In genomic region chr1:57131701-57132394, GRCh38 we compare ENCODE assay signal across 23 cellular contexts.
DNase-seq lines count a peak whose midpoint lies in the region; ATAC-seq and TF ChIP-seq lines count a peak whose summit lies in the region.
"Had no signal": no experiment of that assay in that cellular context is flagged by ENCODE, and none has a peak within 500 bp of the region (broad histone marks: within the 10 kb centered on the region; RNA-seq: fewer than 3 reads in every experiment).

No MANE protein-coding gene starts in this region.

- ATAC-seq in heart left ventricle = peak; percentile 86 to 94 (median 92)
- no peak for ATAC-seq in HG02884 (IDR thresholded peaks at IDR 0.05; ENCODE audit: unreplicated experiment)
- ATAC-seq: gastrocnemius medialis, natural killer cell had no signal

- TF ChIP-seq CTCF in heart left ventricle (IDR thresholded peaks at IDR 0.05) = no peak

- no peaks in the 10 kb centered on the region for H3K36me3 ChIP-seq in heart left ventricle
- H3K36me3 ChIP-seq: gastrocnemius medialis, thoracic aorta had no signal

- CTCF ChIA-PET in activated naive CD4-positive, alpha-beta T cell treated with anti-CD3 and anti-CD28 coated beads, Interleukin-2, amount 10 ng/mL, durations not matched to agents 7 days and 5 days (lab: Charles Lee) = no interaction called here

- H3K4me3 ChIP-seq in heart left ventricle = no peak overlapping the region
- H3K4me3 ChIP-seq: BLaER1 treated with 17β-estradiol and CSF1 and Interleukin-3, amounts not matched to agents 10 nM and 100 nM; gastrocnemius medialis; thoracic aorta had no signal

- DNase-seq in NCI-H1694 treated with DMSO at 0.1 percent for 48 hours (lab: John Stamatoyannopoulos, UW) (peak; percentile 45), NCI-H1694 (lab: John Stamatoyannopoulos, UW) (no peak), amniotic epithelial cell (ENCODE audit: low read depth) (peak; percentile 4), heart left ventricle (no peak), superior temporal gyrus (ENCODE audit: extremely low spot score) (peak; percentile 53)
- DNase-seq in activated naive CD4-positive, alpha-beta T cell treated with anti-CD3 and anti-CD28 coated beads, Interleukin-2, amount 10 ng/mL, durations not matched to agents 7 days and 5 days = no peak
- no peak for DNase-seq in activated CD4-positive, alpha-beta T cell treated with anti-CD3 and anti-CD28 coated beads, Interleukin-2, amount 50 U/mL, for 4 hours
- DNase-seq: activated CD4-positive, CD25-positive, alpha-beta regulatory T cell; activated CD8-positive, alpha-beta memory T cell treated with anti-CD3 and anti-CD28 coated beads for 24 hours; cerebellar nuclear complex; DMS153; gastrocnemius medialis; H7; natural killer cell; NCI-H1417 treated with DMSO at 0.1 percent for 48 hours; NCI-H345; NK-92 treated with Interleukin-12 subunit alpha and Interleukin-12 subunit beta, amount 100 ng/mL, for 24 hours had no signal

- H3K27me3 ChIP-seq in heart left ventricle = no peaks in the 10 kb centered on the region
- H3K27me3 ChIP-seq: BLaER1 treated with 17β-estradiol and CSF1 and Interleukin-3, amounts not matched to agents 10 nM and 100 nM; gastrocnemius medialis had no signal

- WGBS in heart left ventricle, 4 donors = 60 to 71% (median 66%) methylated on average over 3 of the region's 3 CpGs

- no peaks in the 10 kb centered on the region for H3K27me3 Mint-ChIP-seq in activated naive CD4-positive, alpha-beta T cell treated with anti-CD3 and anti-CD28 coated beads, Interleukin-2, amount 10 ng/mL, durations not matched to agents 7 days and 5 days

- no peak for TF ChIP-seq POLR2A in heart left ventricle (IDR thresholded peaks at IDR 0.05)

- no peaks in the 10 kb centered on the region for H3K4me1 Mint-ChIP-seq in activated naive CD4-positive, alpha-beta T cell treated with anti-CD3 and anti-CD28 coated beads, Interleukin-2, amount 10 ng/mL, durations not matched to agents 7 days and 5 days
- H3K4me1 Mint-ChIP-seq: memory B cell, natural killer cell had no signal

- H3K4me1 ChIP-seq in heart left ventricle = peaks cover 0 to 25% (median 0%) of the 10 kb centered on the region in 12 donors
- H3K4me1 ChIP-seq: gastrocnemius medialis had no signal

- H3K9me3 Mint-ChIP-seq in activated naive CD4-positive, alpha-beta T cell treated with anti-CD3 and anti-CD28 coated beads, Interleukin-2, amount 10 ng/mL, durations not matched to agents 7 days and 5 days = no peaks in the 10 kb centered on the region
- H3K9me3 Mint-ChIP-seq: memory B cell; natural killer cell; T-helper 1 cell treated with Interleukin-12 subunit alpha and Interleukin-12 subunit beta and Interleukin-4 antibody, amounts not matched to agents 30 μg/mL and 1 μg/mL, for 36 hours had no signal

- H3K9me3 ChIP-seq in heart left ventricle = no peaks in the 10 kb centered on the region
- H3K9me3 ChIP-seq: BLaER1 treated with 17β-estradiol and CSF1 and Interleukin-3, amounts not matched to agents 10 nM and 100 nM; gastrocnemius medialis; thoracic aorta had no signal

- no peak overlapping the region for H3K4me3 Mint-ChIP-seq in activated naive CD4-positive, alpha-beta T cell treated with anti-CD3 and anti-CD28 coated beads, Interleukin-2, amount 10 ng/mL, durations not matched to agents 7 days and 5 days
- H3K4me3 Mint-ChIP-seq: memory B cell; natural killer cell; T-helper 1 cell treated with Interleukin-12 subunit alpha and Interleukin-12 subunit beta and Interleukin-4 antibody, amounts not matched to agents 30 μg/mL and 1 μg/mL, for 36 hours had no signal

- intact Hi-C loops in heart left ventricle (cut with DNase I) = loop anchor here in 1 of 10 donors (5.0 kb wide), 1 partner anchor 290 kb away; the partner anchor contains the start of gene DAB1

- no peak overlapping the region for H3K27ac Mint-ChIP-seq in activated naive CD4-positive, alpha-beta T cell treated with anti-CD3 and anti-CD28 coated beads, Interleukin-2, amount 10 ng/mL, durations not matched to agents 7 days and 5 days
- H3K27ac Mint-ChIP-seq: memory B cell; natural killer cell; T-helper 1 cell treated with Interleukin-12 subunit alpha and Interleukin-12 subunit beta and Interleukin-4 antibody, amounts not matched to agents 30 μg/mL and 1 μg/mL, for 36 hours had no signal

- no peaks in the 10 kb centered on the region for H3K36me3 Mint-ChIP-seq in activated naive CD4-positive, alpha-beta T cell treated with anti-CD3 and anti-CD28 coated beads, Interleukin-2, amount 10 ng/mL, durations not matched to agents 7 days and 5 days
- H3K36me3 Mint-ChIP-seq: memory B cell, natural killer cell had no signal

- H3K27ac ChIP-seq in heart left ventricle = peak overlapping the region in 6 of 12 donors; percentile 12 to 69 (median 38)
- H3K27ac ChIP-seq: 22Rv1; BLaER1 treated with 17β-estradiol and CSF1 and Interleukin-3, amounts not matched to agents 10 nM and 100 nM; gastrocnemius medialis; thoracic aorta had no signal

Comparison
In these comparisons a context has a peak if more than half of its experiments do, and no peak if none do; other contexts are left out.
1. DNase-seq: peak in NCI-H1694 treated with DMSO at 0.1 percent for 48 hours (single experiment), amniotic epithelial cell (single experiment) and superior temporal gyrus (single experiment); none in NCI-H1694 (single experiment), heart left ventricle (0 of 5), activated naive CD4-positive, alpha-beta T cell treated with anti-CD3 and anti-CD28 coated beads, Interleukin-2, amount 10 ng/mL, durations not matched to agents 7 days and 5 days (single experiment) and activated CD4-positive, alpha-beta T cell treated with anti-CD3 and anti-CD28 coated beads, Interleukin-2, amount 50 U/mL, for 4 hours (0 of 2).